ENCODE assay signal across 8 cellular contexts in genomic region chr4:22515145-22515887, GRCh38. TPM values are rescaled to one million over a fixed set of nuclear protein-coding genes. Genes with fewer than 3 reads are reported as not detected.
DNase-seq lines count a peak whose midpoint lies in the region; ATAC-seq and TF ChIP-seq lines count a peak whose summit lies in the region.

No MANE protein-coding gene starts in this region.

- H3K27me3 ChIP-seq in GM23248 (replicated peaks; ENCODE audit: insufficient read depth) = no peaks in the 10 kb centered on the region
- H3K27me3 ChIP-seq in mesenchymal stem cell (ENCODE audit: control insufficient read depth in 1 of 2, insufficient read depth in 1 of 2, low read length in 2 of 2) = no peaks in the 10 kb centered on the region

- H4K8ac ChIP-seq in mesenchymal stem cell (ENCODE audit: low read length) = peak overlapping the region; percentile 49

- peak overlapping the region in 1 of 2 experiments; percentile 74 for H2BK12ac ChIP-seq in mesenchymal stem cell (ENCODE audit: low read length in 2 of 2)

- peak overlapping the region; percentile 26 to 93 for H3K18ac ChIP-seq in mesenchymal stem cell (ENCODE audit: low read depth in 1 of 2, low read length in 2 of 2)

- no peaks in the 10 kb centered on the region for H4K20me1 ChIP-seq in GM23248 (ENCODE audit: insufficient read depth)

- H3K36me3 Mint-ChIP-seq in activated B cell treated with CpG ODN at 0.5 μM for 24 hours (ENCODE audit: low read depth) = no peaks in the 10 kb centered on the region

- peaks cover 30% of the 10 kb centered on the region for H3K27me3 Mint-ChIP-seq in activated B cell treated with CpG ODN at 0.5 μM for 24 hours

- 1% methylated on average over 32 to 48 of the region's 80 CpGs for WGBS in GM23248 (ENCODE audit: low coverage in 1 of 2, low lambda C conversion rate in 2 of 2, missing lambda C conversion rate in 2 of 2), 2 experiments
- under 1% methylated on average over 44 of the region's 80 CpGs for WGBS in mesenchymal stem cell

- no peak overlapping the region for H3K27ac Mint-ChIP-seq in activated B cell treated with CpG ODN at 0.5 μM for 24 hours

- peak overlapping the region; percentile 44 for H3K27ac ChIP-seq in GM23248
- H3K27ac ChIP-seq in mesenchymal stem cell (ENCODE audit: low read length, poor library complexity, severe bottlenecking) = peak overlapping the region; percentile 24

- peak overlapping the region; percentile 79 for H3K4me3 Mint-ChIP-seq in activated B cell treated with CpG ODN at 0.5 μM for 24 hours

- H3K9me3 ChIP-seq in GM23248 (ENCODE audit: low read depth) = no peaks in the 10 kb centered on the region
- no peaks in the 10 kb centered on the region for H3K9me3 ChIP-seq in mesenchymal stem cell (ENCODE audit: control insufficient read depth, low read length)

- DNase-seq in COLO829 (ENCODE audit: low spot score) (peak; percentile 50), GM23248 (peak; percentile 81), NCI-H146 treated with DMSO at 0.1 percent for 48 hours (lab: John Stamatoyannopoulos, UW; ENCODE audit: unreplicated experiment) (peak; percentile 49), activated B cell treated with CpG ODN at 0.5 μM for 24 hours (no peak), epidermal melanocyte (ENCODE audit: insufficient read length, low spot score) (peak; percentile 75), mesenchymal stem cell (peak; percentile 79), NCI-H128 (lab: John Stamatoyannopoulos, UW; ENCODE audit: unreplicated experiment) (no peak)
- DNase-seq in stimulated activated CD8-positive, alpha-beta memory T cell treated with anti-CD3 and anti-CD28 coated beads, Interleukin-15, amount 100 ng/mL, for 48 hours (ENCODE audit: low read depth in 2 of 2) = peak; percentile 8 to 15

- H3K79me2 ChIP-seq in GM23248 (ENCODE audit: insufficient read depth) = peaks cover 24% of the 10 kb centered on the region

- H3K9me2 ChIP-seq in GM23248 (ENCODE audit: insufficient read depth) = no peaks in the 10 kb centered on the region

- peak overlapping the region; percentile 35 for H4K91ac ChIP-seq in mesenchymal stem cell (ENCODE audit: low read length)

- intact Hi-C loops in activated B cell treated with CpG ODN at 0.5 μM for 24 hours (cut with micrococcal nuclease) = no loop called here

- H2AFZ ChIP-seq in GM23248 = peak overlapping the region; percentile 79
- peak overlapping the region; percentile 98 for H2AFZ ChIP-seq in mesenchymal stem cell (ENCODE audit: low read depth, low read length)

- H3K23ac ChIP-seq in mesenchymal stem cell (ENCODE audit: low read length in 2 of 2) = peak overlapping the region in 1 of 2 experiments; percentile 96

- H3K4me2 ChIP-seq in GM23248 (ENCODE audit: unreplicated experiment) = peak overlapping the region; percentile 90
- peak overlapping the region; percentile 99 for H3K4me2 ChIP-seq in mesenchymal stem cell (ENCODE audit: low read length, poor library complexity, severe bottlenecking)

- ATAC-seq in activated B cell treated with CpG ODN at 0.5 μM for 24 hours (ENCODE audit: low read depth) = peak; percentile 10

- in situ Hi-C loops in GM23248 (cut with MboI) = no loop called here

- peak overlapping the region; percentile 83 for H2BK5ac ChIP-seq in mesenchymal stem cell (ENCODE audit: low read depth, low read length, poor library complexity, severe bottlenecking)

- no peak overlapping the region for H2BK15ac ChIP-seq in mesenchymal stem cell (ENCODE audit: low read depth, poor library complexity, severe bottlenecking)

- peaks cover 12% of the 10 kb centered on the region for H3K4me1 Mint-ChIP-seq in activated B cell treated with CpG ODN at 0.5 μM for 24 hours

- H2BK120ac ChIP-seq in mesenchymal stem cell (ENCODE audit: low read depth, low read length) = no peak overlapping the region

- peaks cover 13% of the 10 kb centered on the region for H3K79me1 ChIP-seq in mesenchymal stem cell (replicated peaks; ENCODE audit: low read length, poor library complexity, severe bottlenecking)

- H2AK5ac ChIP-seq in mesenchymal stem cell (ENCODE audit: low read length, severe bottlenecking) = no peak overlapping the region

- POLR2A ChIA-PET in activated B cell treated with CpG ODN at 0.5 μM for 24 hours (lab: Charles Lee) = no interaction called here

- H3K4me1 ChIP-seq in GM23248 (ENCODE audit: insufficient read depth) = peaks cover 13% of the 10 kb centered on the region
- peaks cover 2% of the 10 kb centered on the region for H3K4me1 ChIP-seq in mesenchymal stem cell (ENCODE audit: control insufficient read depth, insufficient read depth, low read depth, low read length)

- peaks cover 24% of the 10 kb centered on the region for H3F3A ChIP-seq in GM23248 (ENCODE audit: insufficient read depth)

- no peak for TF ChIP-seq CTCF in activated B cell treated with CpG ODN at 0.5 μM for 24 hours (IDR thresholded peaks at IDR 0.05)

- H3K9ac ChIP-seq in GM23248 (peak overlapping the region; percentile 76), mesenchymal stem cell (ENCODE audit: low read length) (peak overlapping the region; percentile 88)

- H3K4ac ChIP-seq in mesenchymal stem cell (ENCODE audit: low read depth in 1 of 2, low read length in 2 of 2) = peak overlapping the region; percentile 13 to 63

- H3K36me3 ChIP-seq in GM23248 (ENCODE audit: low read depth) (no peaks in the 10 kb centered on the region), mesenchymal stem cell (ENCODE audit: control insufficient read depth in 1 of 2, insufficient read depth in 2 of 2, low read depth in 1 of 2, low read length in 2 of 2) (no peaks in the 10 kb centered on the region)

- no peaks in the 10 kb centered on the region for H3K9me3 Mint-ChIP-seq in activated B cell treated with CpG ODN at 0.5 μM for 24 hours

- peak overlapping the region in 1 of 2 experiments; percentile 84 for H3K14ac ChIP-seq in mesenchymal stem cell (ENCODE audit: low read length in 2 of 2)

- CTCF ChIA-PET in activated B cell treated with CpG ODN at 0.5 μM for 24 hours (lab: Charles Lee) = no interaction called here

- H3K4me3 ChIP-seq in GM23248 (peak overlapping the region; percentile 84), mesenchymal stem cell (ENCODE audit: insufficient read depth in 1 of 2, low read depth in 1 of 2, low read length in 2 of 2) (peak overlapping the region; percentile 67 to 88)

RNA-seq across cellular contexts. Expression of gene ADGRA3, which starts 0.6 kb away (rescaled TPM):
- total RNA-seq in GM23248 (2014; rRNA removed; shearing (Covaris generic)) = 7.8 and 9.4 TPM in 2 replicates
- 1.1 and 1.2 TPM in 2 replicates for polyA plus RNA-seq in GM23248 (2016; fragmentation: Nextera tagmentation; extraction: Ambion mirVana)
- not detected in 2 replicates for total RNA-seq in activated B cell treated with CpG ODN at 0.5 μM for 24 hours
- 19.9 TPM for polyA plus RNA-seq in mesenchymal stem cell (2013, experiment 1 of 2)
- polyA plus RNA-seq in mesenchymal stem cell (2013, experiment 2 of 2) = 19.8 TPM

Comparison
In these comparisons a context has a peak if more than half of its experiments do, and no peak if none do; other contexts are left out.
1. DNase-seq: peak in COLO829 (single experiment), GM23248 (single experiment), NCI-H146 treated with DMSO at 0.1 percent for 48 hours (single experiment), epidermal melanocyte (single experiment), mesenchymal stem cell (single experiment) and stimulated activated CD8-positive, alpha-beta memory T cell treated with anti-CD3 and anti-CD28 coated beads, Interleukin-15, amount 100 ng/mL, for 48 hours (2 of 2); none in activated B cell treated with CpG ODN at 0.5 μM for 24 hours (single experiment) and NCI-H128 (single experiment).